In genomic region chr7:2230226-2230625, GRCh38 we compare ENCODE assay signal across 1 cellular context.
TF ChIP-seq lines count a peak whose summit lies in the region.

No MANE protein-coding gene starts in this region.

TF ChIP-seq in HepG2, 621 proteins besides CTCF, POLR2A, EP300 and RAD21:
- TF ChIP-seq RFX3 (CRISPR knock-in tag; IDR thresholded peaks at IDR 0.05) (no peak), ZNF766 (CRISPR knock-in tag; IDR thresholded peaks at IDR 0.05; ENCODE audit: borderline replicate concordance) (no peak), NAIF1 (CRISPR knock-in tag; IDR thresholded peaks at IDR 0.05; ENCODE audit: borderline replicate concordance) (no peak), NFE2L2 (IDR thresholded peaks at IDR 0.05; ENCODE audit: low read length) (no peak), ZNF567 (CRISPR knock-in tag; IDR thresholded peaks at IDR 0.05; ENCODE audit: borderline replicate concordance) (no peak), ZNF292 (CRISPR knock-in tag; IDR thresholded peaks at IDR 0.05; ENCODE audit: borderline replicate concordance, low read depth) (no peak)
- TF ChIP-seq, protein P1, sequence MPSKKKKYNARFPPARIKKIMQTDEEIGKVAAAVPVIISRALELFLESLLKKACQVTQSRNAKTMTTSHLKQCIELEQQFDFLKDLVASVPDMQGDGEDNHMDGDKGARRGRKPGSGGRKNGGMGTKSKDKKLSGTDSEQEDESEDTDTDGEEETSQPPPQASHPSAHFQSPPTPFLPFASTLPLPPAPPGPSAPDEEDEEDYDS (CRISPR knock-in tag; IDR thresholded peaks at IDR 0.05), result no peak
